24 cellular contexts compared by ENCODE assay signal in the genomic region with DNA sequence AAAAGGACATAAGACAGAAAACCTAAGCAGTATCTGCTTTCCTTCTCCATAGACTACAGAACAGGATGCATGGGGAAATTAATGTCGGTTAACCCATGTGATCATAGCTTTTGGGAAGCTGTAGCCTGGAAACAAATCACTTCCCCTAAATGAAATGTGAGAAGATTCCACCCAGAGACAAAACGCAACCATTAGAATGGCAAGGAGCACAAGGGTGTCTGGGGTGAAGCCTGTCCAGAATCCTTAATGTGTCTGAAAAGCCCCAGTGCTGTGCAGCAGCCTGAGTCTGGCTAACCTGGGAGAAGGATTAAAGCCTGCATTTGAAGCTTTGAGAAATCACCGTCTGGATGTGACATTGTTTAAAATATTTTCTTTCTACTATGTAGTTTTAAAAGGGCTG.
A peak's percentile ranks its signal among the peaks of the same experiment; 100 is the strongest.
DNase-seq lines count a peak whose midpoint lies in the region; ATAC-seq, FAIRE-seq and TF ChIP-seq lines count a peak whose summit lies in the region.
"Had no signal": no experiment of that assay in that cellular context is flagged by ENCODE, and none has a peak within 500 bp of the region (broad histone marks: within the 10 kb centered on the region; RNA-seq: fewer than 3 reads in every experiment).

No MANE protein-coding gene starts in this region.

- WGBS in H9 (ENCODE audit: extremely low coverage, insufficient read length, low lambda C conversion rate): no CpG with 5 or more reads among the region's 3 CpGs

- H2AFZ ChIP-seq in ACC112 (ENCODE audit: low read length, unreplicated experiment): peak overlapping the region; percentile 55
- peak overlapping the region; percentile 92 for H2AFZ ChIP-seq in H9 (ENCODE audit: low read length)
- H2AFZ ChIP-seq: hepatocyte had no signal

- H4K5ac ChIP-seq in H9 (ENCODE audit: insufficient read length, low read depth, low read length): no peak overlapping the region

- no peaks in the 10 kb centered on the region for H3K36me3 Mint-ChIP-seq in H9 (ENCODE audit: insufficient read depth in 1 of 3, low read depth in 3 of 3)
- H3K36me3 Mint-ChIP-seq: activated naive CD8-positive, alpha-beta T cell treated with anti-CD3 and anti-CD28 coated beads, Interleukin-2, amount 10 ng/mL, durations not matched to agents 7 days and 5 days had no signal

- no peaks in the 10 kb centered on the region for H4K20me1 ChIP-seq in H9 (ENCODE audit: control insufficient read depth, insufficient read depth, insufficient read length)

- no peak overlapping the region for H2BK120ac ChIP-seq in H9 (ENCODE audit: low read depth, low read length, poor library complexity, severe bottlenecking)

- in situ Hi-C loops in astrocyte of the spinal cord (cut with HindIII; ENCODE audit: low sequenced_read_pairs): no loop called here

- H3K4me3 ChIP-seq in ACC112 (ENCODE audit: low read depth, low read length) (no peak overlapping the region), astrocyte of the spinal cord (ENCODE audit: low read depth, low read length) (no peak overlapping the region)
- H3K4me3 ChIP-seq: dorsolateral prefrontal cortex, esophagus muscularis mucosa, hepatocyte, mucosa of descending colon, pancreas had no signal

- H3K36me3 ChIP-seq in ACC112 (ENCODE audit: insufficient read depth, low read length): no peaks in the 10 kb centered on the region
- H3K36me3 ChIP-seq: esophagus muscularis mucosa, pancreas had no signal

- no peak overlapping the region for H3K4me3 Mint-ChIP-seq in H9
- H3K4me3 Mint-ChIP-seq: activated naive CD8-positive, alpha-beta T cell treated with anti-CD3 and anti-CD28 coated beads, Interleukin-2, amount 10 ng/mL, durations not matched to agents 7 days and 5 days; activated T-cell treated with anti-CD3 and anti-CD28 coated beads, Interleukin-2, amount 50 U/mL, for 72 hours had no signal

- no peaks in the 10 kb centered on the region for H3K27me3 ChIP-seq in ACC112 (ENCODE audit: insufficient read depth, low read length)
- H3K27me3 ChIP-seq in H9 (ENCODE audit: insufficient read depth, low read length): no peaks in the 10 kb centered on the region
- H3K27me3 ChIP-seq: esophagus muscularis mucosa, hepatocyte, pancreas had no signal

- no peak overlapping the region for H2BK12ac ChIP-seq in H9 (ENCODE audit: insufficient read length, low read depth, low read length)

- no peaks in the 10 kb centered on the region for H3K27me3 Mint-ChIP-seq in H9 (ENCODE audit: low read depth)
- H3K27me3 Mint-ChIP-seq: activated naive CD8-positive, alpha-beta T cell treated with anti-CD3 and anti-CD28 coated beads, Interleukin-2, amount 10 ng/mL, durations not matched to agents 7 days and 5 days had no signal

- H4K91ac ChIP-seq in H9 (ENCODE audit: insufficient read length, low read depth, low read length): no peak overlapping the region

- no peak overlapping the region for H4K8ac ChIP-seq in H9 (replicated peaks; ENCODE audit: insufficient read length, low read depth, low read length)

- no peaks in the 10 kb centered on the region for H3K79me2 ChIP-seq in ACC112 (ENCODE audit: control insufficient read depth, insufficient read depth, low read length, unreplicated experiment)
- no peaks in the 10 kb centered on the region for H3K79me2 ChIP-seq in H9 (ENCODE audit: insufficient read depth, low read length)
- H3K79me2 ChIP-seq: hepatocyte had no signal

- H3K56ac ChIP-seq in H9 (ENCODE audit: insufficient read length, low read depth, low read length): no peak overlapping the region

- no peak overlapping the region for H2AK5ac ChIP-seq in H9 (ENCODE audit: insufficient read length, low read length)

- H2BK5ac ChIP-seq in H9 (ENCODE audit: insufficient read length, low read length): no peak overlapping the region

- no peak overlapping the region for H3T11ph ChIP-seq in H9 (ENCODE audit: low read length)

- no peak overlapping the region for H3K18ac ChIP-seq in H9 (ENCODE audit: insufficient read length, low read depth, low read length)

- no peak overlapping the region for H3K14ac ChIP-seq in H9 (ENCODE audit: insufficient read depth, low read length)

- no peak for FAIRE-seq in H54 (lab: Jason Lieb, UNC)
- FAIRE-seq: bronchial epithelial cell, G401.6, GM12891, pancreas, small intestine had no signal

- no peak overlapping the region for H3K27ac ChIP-seq in ACC112 (ENCODE audit: low read depth, low read length)
- no peak overlapping the region for H3K27ac ChIP-seq in H9 (ENCODE audit: insufficient read length, low read depth, low read length)
- H3K27ac ChIP-seq: dorsolateral prefrontal cortex, esophagus muscularis mucosa, hepatocyte, pancreas had no signal

- no peak overlapping the region for H2BK15ac ChIP-seq in H9 (ENCODE audit: low read depth, low read length)

- TF ChIP-seq POLR2A in H54 (IDR thresholded peaks at IDR 0.05; ENCODE audit: low read depth, low read length): no peak

- H3K4me1 Mint-ChIP-seq in H9: peaks cover 0 to 7% of the 10 kb centered on the region in 2 experiments
- H3K4me1 Mint-ChIP-seq: activated naive CD8-positive, alpha-beta T cell treated with anti-CD3 and anti-CD28 coated beads, Interleukin-2, amount 10 ng/mL, durations not matched to agents 7 days and 5 days had no signal

- no peaks in the 10 kb centered on the region for H3K23me2 ChIP-seq in H9 (ENCODE audit: insufficient read length, low read depth, low read length, poor library complexity, severe bottlenecking)

- H3K27ac Mint-ChIP-seq in H9: peak overlapping the region in 2 of 3 experiments; percentile 0 to 16; a peak in 1 of 7 replicates
- H3K27ac Mint-ChIP-seq: activated naive CD8-positive, alpha-beta T cell treated with anti-CD3 and anti-CD28 coated beads, Interleukin-2, amount 10 ng/mL, durations not matched to agents 7 days and 5 days; activated T-cell treated with anti-CD3 and anti-CD28 coated beads, Interleukin-2, amount 50 U/mL, for 72 hours had no signal

- no peak overlapping the region for H3K4me2 ChIP-seq in H9 (ENCODE audit: insufficient read depth, insufficient read length, low read length)
- H3K4me2 ChIP-seq: hepatocyte had no signal

- no peaks in the 10 kb centered on the region for H3K9me3 Mint-ChIP-seq in H9
- H3K9me3 Mint-ChIP-seq: activated naive CD8-positive, alpha-beta T cell treated with anti-CD3 and anti-CD28 coated beads, Interleukin-2, amount 10 ng/mL, durations not matched to agents 7 days and 5 days had no signal

- no peaks in the 10 kb centered on the region for H3K9me3 ChIP-seq in H9 (ENCODE audit: control insufficient read depth, low read depth, low read length)
- H3K9me3 ChIP-seq: esophagus muscularis mucosa, mucosa of descending colon, pancreas had no signal

- H3K79me1 ChIP-seq in H9 (ENCODE audit: insufficient read depth, low read depth, low read length, poor library complexity, severe bottlenecking): no peaks in the 10 kb centered on the region

- TF ChIP-seq CTCF in H9 (conservative IDR thresholded peaks at IDR 0.05): no peak
- TF ChIP-seq CTCF in astrocyte of the spinal cord (IDR thresholded peaks at IDR 0.05; ENCODE audit: low read depth, low read length): no peak

- no peak overlapping the region for H2BK20ac ChIP-seq in H9 (ENCODE audit: low read depth, low read length, poor library complexity, severe bottlenecking)

- no peak for DNase-seq in H9
- peak; percentile 22 for DNase-seq in astrocyte of the spinal cord (ENCODE audit: low read depth, low spot score)
- peak; percentile 19 to 32 for DNase-seq in lung microvascular endothelial cell (ENCODE audit: low read depth in 2 of 2)
- no peak for DNase-seq in H54 (ENCODE audit: insufficient read length, low spot score)
- no peak for DNase-seq in midbrain (lab: John Stamatoyannopoulos, UW)
- no peak for DNase-seq in iPS-NIHi7 (ENCODE audit: extremely low spot score)
- DNase-seq: activated naive CD8-positive, alpha-beta T cell treated with anti-CD3 and anti-CD28 coated beads, Interleukin-2, amount 10 ng/mL, durations not matched to agents 7 days and 5 days; activated T-cell treated with anti-CD3 and anti-CD28 coated beads, Interleukin-2, amount 50 U/mL, for 72 hours; dorsolateral prefrontal cortex; left cardiac atrium; mucosa of descending colon; NCI-H2029 treated with DMSO at 0.1 percent for 48 hours; NCI-H526; pancreas; small intestine; stimulated activated CD4-positive, alpha-beta T cell treated with anti-CD3 and anti-CD28 coated beads, Interleukin-4, amount 100 ng/mL, for 4 hours; SW 1271 had no signal

- no peak overlapping the region for H3K9ac ChIP-seq in H9 (ENCODE audit: extremely low read depth, insufficient read length, low read length)

- no peak overlapping the region for H3K23ac ChIP-seq in H9 (ENCODE audit: insufficient read length, low read depth, low read length)

- no peak for ATAC-seq in HG03521 (IDR thresholded peaks at IDR 0.05; ENCODE audit: unreplicated experiment)
- ATAC-seq: activated T-cell treated with anti-CD3 and anti-CD28 coated beads, Interleukin-2, amount 50 U/mL, for 72 hours; left cardiac atrium; mucosa of descending colon; pancreas had no signal

- H3K4me1 ChIP-seq in ACC112 (ENCODE audit: control insufficient read depth, insufficient read depth, low read length, unreplicated experiment): no peaks in the 10 kb centered on the region
- no peaks in the 10 kb centered on the region for H3K4me1 ChIP-seq in H9 (ENCODE audit: insufficient read depth, low read length)
- H3K4me1 ChIP-seq: esophagus muscularis mucosa, pancreas had no signal

- no peak overlapping the region for H3K4ac ChIP-seq in H9 (ENCODE audit: low read depth, low read length)

Comparison
In these comparisons a context has a peak if more than half of its experiments do, and no peak if none do; other contexts are left out.
1. DNase-seq: peak in astrocyte of the spinal cord (single experiment) and lung microvascular endothelial cell (2 of 2); none in H9 (single experiment), H54 (single experiment), midbrain (single experiment) and iPS-NIHi7 (single experiment).